In the genomic region with DNA sequence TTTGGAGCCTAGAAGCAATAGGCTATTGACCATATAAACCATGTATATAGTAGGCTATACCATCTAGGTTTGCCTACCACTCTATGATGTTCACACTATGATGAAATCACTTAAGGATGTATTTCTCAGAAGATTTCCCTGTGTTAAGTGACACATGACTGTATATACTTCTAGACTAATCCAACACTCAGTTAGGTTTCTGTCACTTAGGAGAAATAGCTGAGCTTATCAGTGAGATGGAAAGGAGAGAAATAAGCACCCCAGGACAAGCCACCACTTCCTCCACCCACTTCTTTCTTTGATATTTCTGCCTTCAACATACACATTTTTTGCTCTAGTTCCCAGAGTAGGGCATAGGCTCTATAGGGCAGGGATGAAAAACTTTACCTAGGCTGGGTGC, we compare ENCODE assay signal across 15 cellular contexts.
"Had no signal": no experiment of that assay in that cellular context is flagged by ENCODE, and none has a peak within 500 bp of the region (broad histone marks: within the 10 kb centered on the region; RNA-seq: fewer than 3 reads in every experiment).

No MANE protein-coding gene starts in this region.

- H3K27me3 Mint-ChIP-seq: activated CD4-positive, alpha-beta T cell treated with anti-CD3 and anti-CD28 coated beads, Interleukin-2, amount 10 ng/mL, durations not matched to agents 7 days and 5 days had no signal

- H3K27ac Mint-ChIP-seq: activated CD4-positive, alpha-beta T cell treated with anti-CD3 and anti-CD28 coated beads, Interleukin-2, amount 10 ng/mL, durations not matched to agents 7 days and 5 days; neural progenitor cell; WTC11 had no signal

- H3K27ac ChIP-seq: neural progenitor cell, ovary, SJSA1, transverse colon had no signal

- H3K27me3 ChIP-seq: neural progenitor cell, ovary, SJSA1, transverse colon had no signal

- H3K4me1 Mint-ChIP-seq: WTC11 had no signal

- H3K4me1 ChIP-seq: neural progenitor cell, SJSA1 had no signal

- H3K4me3 Mint-ChIP-seq: activated CD4-positive, alpha-beta T cell treated with anti-CD3 and anti-CD28 coated beads, Interleukin-2, amount 10 ng/mL, durations not matched to agents 7 days and 5 days; neural progenitor cell; WTC11 had no signal

- H3K9me3 ChIP-seq: ovary, SJSA1, transverse colon had no signal

- H3K36me3 Mint-ChIP-seq: WTC11 had no signal

- H3K4me3 ChIP-seq: neural progenitor cell, ovary, SJSA1, transverse colon had no signal

- H3K9me3 Mint-ChIP-seq: activated CD4-positive, alpha-beta T cell treated with anti-CD3 and anti-CD28 coated beads, Interleukin-2, amount 10 ng/mL, durations not matched to agents 7 days and 5 days; neural progenitor cell; WTC11 had no signal

- H3K36me3 ChIP-seq: ovary, SJSA1, transverse colon had no signal

- ATAC-seq: esophagus mucosa, WTC11 had no signal

- DNase-seq: activated CD4-positive, alpha-beta T cell treated with anti-CD3 and anti-CD28 coated beads, Interleukin-2, amount 10 ng/mL, durations not matched to agents 7 days and 5 days; activated effector memory CD4-positive, alpha-beta T cell treated with anti-CD3 and anti-CD28 coated beads, Interleukin-2, amount 50 U/mL, for 16 hours; hypothalamus; kidney glomerular epithelial cell; ovary; retina; stimulated activated CD4-positive, alpha-beta T cell treated with anti-CD3 and anti-CD28 coated beads, Interleukin-15, amount 100 ng/mL, for 24 hours; stimulated activated CD4-positive, alpha-beta T cell treated with anti-CD3 and anti-CD28 coated beads, Interleukin-4, amount 100 ng/mL, for 4 hours; SW 1271; T-helper 9 cell; transverse colon had no signal
